In the genomic region with DNA sequence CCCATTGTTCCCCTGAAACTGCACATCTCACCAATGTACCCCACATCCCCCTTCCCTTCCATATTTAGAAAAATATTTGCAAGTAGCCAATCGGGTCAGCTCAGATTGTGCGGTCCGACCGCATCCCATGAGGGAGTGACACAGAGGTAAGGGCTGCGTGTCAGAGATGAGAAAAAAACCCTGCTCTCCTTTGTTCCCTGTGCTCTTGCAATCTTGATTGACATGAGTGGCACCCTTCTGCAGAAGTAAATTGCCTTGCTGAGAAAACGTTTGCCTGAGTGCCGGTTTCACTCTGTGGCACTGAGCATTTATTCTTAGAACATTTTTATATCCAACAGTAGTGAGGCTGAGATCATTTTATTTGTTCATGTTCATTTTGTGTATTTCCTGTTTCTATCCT, we compare ENCODE assay signal across 15 cellular contexts.
"Had no signal": no experiment of that assay in that cellular context is flagged by ENCODE, and none has a peak within 500 bp of the region (broad histone marks: within the 10 kb centered on the region; RNA-seq: fewer than 3 reads in every experiment).

No MANE protein-coding gene starts in this region.

- H3K4me3 ChIP-seq: lung, right atrium auricular region had no signal

- H3K36me3 ChIP-seq: right atrium auricular region had no signal

- ATAC-seq: effector memory CD8-positive, alpha-beta T cell; foreskin keratinocyte; left colon; left ventricle myocardium superior had no signal

- H3K4me1 ChIP-seq: right atrium auricular region had no signal

- H3K27me3 ChIP-seq: foreskin keratinocyte, right atrium auricular region had no signal

- FAIRE-seq: endothelial cell of umbilical vein, small intestine had no signal

- H3K27ac ChIP-seq: foreskin keratinocyte, right atrium auricular region had no signal

- DNase-seq: cortex of kidney; effector memory CD8-positive, alpha-beta T cell; erythroblast; foreskin keratinocyte; left colon; left ventricle myocardium superior; mesenchymal stem cell; naive B cell; small intestine; stimulated activated CD4-positive, alpha-beta T cell treated with anti-CD3 and anti-CD28 coated beads, Interleukin-2, amount 100 ng/mL, for 48 hours; stimulated activated naive CD4-positive, alpha-beta T cell treated with Interleukin-2 at 50 U/mL for 16 hours; trophoblast cell had no signal
